Comparison of ENCODE assay signal across 25 cellular contexts in genomic region chrX:73400136-73400748, GRCh38. TPM values are rescaled to one million over a fixed set of nuclear protein-coding genes. Genes with fewer than 3 reads are reported as not detected.
DNase-seq lines count a peak whose midpoint lies in the region; ATAC-seq, FAIRE-seq and TF ChIP-seq lines count a peak whose summit lies in the region.
"Had no signal": no experiment of that assay in that cellular context is flagged by ENCODE, and none has a peak within 500 bp of the region (broad histone marks: within the 10 kb centered on the region; RNA-seq: fewer than 3 reads in every experiment).

No MANE protein-coding gene starts in this region.

- H4K8ac ChIP-seq in H1 (ENCODE audit: extremely low read depth, insufficient read depth, low read length): no peak overlapping the region
- H4K8ac ChIP-seq in mesendoderm (ENCODE audit: low read depth, low read length): no peak overlapping the region

- CTCF ChIA-PET in H1 (lab: Charles Lee; ENCODE audit: partially characterized antibody): interaction anchor here (0.5 to 1.1 kb wide), 2 partner anchors 14 to 645 kb away, joined by 3 read pairs; no protein-coding TSS in a partner anchor

- no peak overlapping the region for H2BK15ac ChIP-seq in H1 (ENCODE audit: low read length)
- H2BK15ac ChIP-seq in mesendoderm (replicated peaks; ENCODE audit: low read depth): no peak overlapping the region

- H2AK5ac ChIP-seq in H1 (ENCODE audit: low read depth, low read length): no peak overlapping the region
- H2AK5ac ChIP-seq in mesendoderm (ENCODE audit: low read length): no peak overlapping the region

- no peak overlapping the region for H3K4me2 ChIP-seq in H1 (ENCODE audit: insufficient read depth in 1 of 2, low read depth in 2 of 2, low read length in 2 of 2)
- no peak overlapping the region for H3K4me2 ChIP-seq in mesendoderm (ENCODE audit: low read length)

- H2BK20ac ChIP-seq in H1 (ENCODE audit: low read length): no peak overlapping the region

- 81% methylated on average over 3 of the region's 4 CpGs; no CpG with 5 or more reads in 1 of the 2 experiments for WGBS in H1 (ENCODE audit: extremely low coverage in 1 of 2, insufficient coverage in 1 of 2, insufficient read length in 1 of 2, insufficient replicate concordance in 2 of 2, low coverage in 1 of 2, low lambda C conversion rate in 2 of 2, missing lambda C conversion rate in 1 of 2), 2 experiments
- no CpG with 5 or more reads among the region's 4 CpGs for WGBS in mesendoderm (ENCODE audit: extremely low coverage, insufficient coverage, low lambda C conversion rate)

- H3K36me3 ChIP-seq in H1 (ENCODE audit: control insufficient read depth in 2 of 4, insufficient read depth in 4 of 4, low read length in 3 of 4) (no peaks in the 10 kb centered on the region), mesendoderm (ENCODE audit: control insufficient read depth, insufficient read depth, low read length) (no peaks in the 10 kb centered on the region)
- H3K36me3 ChIP-seq: BE2C had no signal

- H3K14ac ChIP-seq in H1 (ENCODE audit: insufficient read length): no peak overlapping the region

- H3K27me3 ChIP-seq in H1 (replicated peaks in 1 of 4; ENCODE audit: control insufficient read depth in 3 of 4, extremely low read depth in 1 of 4, insufficient read depth in 3 of 4, low read length in 3 of 4) (no peaks in the 10 kb centered on the region), mesendoderm (ENCODE audit: insufficient read depth, low read length, poor library complexity) (no peaks in the 10 kb centered on the region)
- H3K27me3 ChIP-seq: BE2C had no signal

- peak; percentile 2 for DNase-seq in DMS53 (lab: John Stamatoyannopoulos, UW)
- no peak for DNase-seq in DMS53 treated with DMSO at 0.1 percent for 48 hours (lab: John Stamatoyannopoulos, UW; ENCODE audit: unreplicated experiment)
- peak; percentile 38 for DNase-seq in HT-29 (ENCODE audit: low spot score)
- no peak for DNase-seq in H1 (ENCODE audit: low read depth in 1 of 2, low spot score in 2 of 2)
- peak; percentile 49 for DNase-seq in mesendoderm
- no peak for DNase-seq in medulla oblongata (ENCODE audit: extremely low spot score)
- DNase-seq in A172 (ENCODE audit: low spot score): no peak
- DNase-seq: 8988T; BE2C; Caco-2; CD4-positive, alpha-beta T cell; DMS79; NCI-H1417 treated with DMSO at 0.1 percent for 48 hours; NCI-H2029; NCI-H2171 treated with DMSO at 0.1 percent for 48 hours; NCI-H446; NCI-H526 treated with DMSO at 0.1 percent for 48 hours; NK-92 treated with Interleukin-12 subunit alpha and Interleukin-12 subunit beta, amount 100 ng/mL, for 24 hours; Right ventricle myocardium superior had no signal

- H3K79me1 ChIP-seq in H1 (ENCODE audit: low read depth, low read length): no peaks in the 10 kb centered on the region
- H3K79me1 ChIP-seq in mesendoderm (ENCODE audit: low read length): no peaks in the 10 kb centered on the region

- TF ChIP-seq POLR2A in H1 (IDR thresholded peaks at IDR 0.05; ENCODE audit: control extremely low read depth in 1 of 2, low read depth in 2 of 2, low read length in 2 of 2): no peak

- no peak overlapping the region for H2AFZ ChIP-seq in H1 (ENCODE audit: low read length)

- H4K91ac ChIP-seq in H1 (replicated peaks; ENCODE audit: insufficient read length, low read length): no peak overlapping the region

- peaks cover 0 to 10% (median 0%) of the 10 kb centered on the region in 4 experiments; a peak in 2 of 7 replicates for H3K4me1 ChIP-seq in H1 (replicated peaks in 1 of 4; ENCODE audit: control insufficient read depth in 3 of 4, insufficient read depth in 4 of 4, low read length in 3 of 4)
- H3K4me1 ChIP-seq in mesendoderm (ENCODE audit: control insufficient read depth, low read depth, low read length): no peaks in the 10 kb centered on the region
- H3K4me1 ChIP-seq: BE2C, Caco-2 had no signal

- H3K9ac ChIP-seq in H1 (replicated peaks in 1 of 4; ENCODE audit: extremely low read depth in 1 of 4, low read depth in 3 of 4, low read length in 3 of 4) (no peak overlapping the region), mesendoderm (ENCODE audit: low read length) (no peak overlapping the region)

- H3K27ac ChIP-seq in H1 (ENCODE audit: low read depth, low read length): no peak overlapping the region
- no peak overlapping the region for H3K27ac ChIP-seq in mesendoderm (ENCODE audit: low read depth, low read length)

- H3K23ac ChIP-seq in H1 (ENCODE audit: insufficient read length): no peak overlapping the region
- H3K23ac ChIP-seq in mesendoderm (ENCODE audit: low read length): no peak overlapping the region

- H3K4ac ChIP-seq in H1 (replicated peaks; ENCODE audit: insufficient read length, low read depth, low read length) (no peak overlapping the region), mesendoderm (ENCODE audit: low read depth, low read length) (no peak overlapping the region)

- H3K4me3 ChIP-seq in H1 (ENCODE audit: extremely low read depth in 1 of 4, insufficient read depth in 2 of 4, low read depth in 3 of 4, low read length in 4 of 4) (no peak overlapping the region), mesendoderm (ENCODE audit: low read length) (no peak overlapping the region)
- H3K4me3 ChIP-seq: K562 had no signal

- no peak overlapping the region for H3K18ac ChIP-seq in H1 (ENCODE audit: extremely low read depth, low read length)
- no peak overlapping the region for H3K18ac ChIP-seq in mesendoderm (ENCODE audit: low read length)

- H3K23me2 ChIP-seq in H1 (ENCODE audit: low read depth, low read length): no peaks in the 10 kb centered on the region

- no peak overlapping the region for H3K56ac ChIP-seq in H1 (replicated peaks; ENCODE audit: insufficient read length, low read depth, low read length)
- no peak overlapping the region for H3K56ac ChIP-seq in mesendoderm (ENCODE audit: low read length)

- TF ChIP-seq EP300 in H1 (IDR thresholded peaks at IDR 0.05; ENCODE audit: borderline replicate concordance in 1 of 2, low read depth in 2 of 2, low read length in 2 of 2): no peak

- no peaks in the 10 kb centered on the region for H4K20me1 ChIP-seq in H1 (replicated peaks in 1 of 2; ENCODE audit: control insufficient read depth in 1 of 2, insufficient read depth in 2 of 2, low read length in 2 of 2)

- H3K79me2 ChIP-seq in H1 (ENCODE audit: control insufficient read depth in 1 of 2, insufficient read depth in 2 of 2, low read length in 2 of 2) (no peaks in the 10 kb centered on the region), mesendoderm (ENCODE audit: control insufficient read depth, insufficient read depth, low read length) (no peaks in the 10 kb centered on the region)

- peak; percentile 39 to 46; a peak in 3 of 4 replicates for TF ChIP-seq RAD21 in H1 (IDR thresholded peaks at IDR 0.05 in 1 of 2, conservative IDR thresholded peaks at IDR 0.05 in 1 of 2; ENCODE audit: low read depth in 2 of 2, low read length in 2 of 2)

- no peak overlapping the region for H4K5ac ChIP-seq in H1 (ENCODE audit: insufficient read length, low read depth, low read length)
- no peak overlapping the region for H4K5ac ChIP-seq in mesendoderm (ENCODE audit: low read length)

- peak in 2 of 3 experiments; percentile 21 to 67; a peak in 3 of 4 replicates for TF ChIP-seq CTCF in H1 (IDR thresholded peaks at IDR 0.05; ENCODE audit: control extremely low read depth in 1 of 3, insufficient read depth in 1 of 3, low read depth in 1 of 3, low read length in 3 of 3)

- H3K9me3 ChIP-seq in H1 (ENCODE audit: insufficient read depth in 2 of 2, low read depth in 1 of 2, low read length in 1 of 2): no peaks in the 10 kb centered on the region
- H3K9me3 ChIP-seq: BE2C, Caco-2 had no signal

- POLR2A ChIA-PET in H1 (lab: Charles Lee; ENCODE audit: partially characterized antibody): no interaction called here

- H2BK120ac ChIP-seq in H1 (replicated peaks; ENCODE audit: low read depth, low read length): no peak overlapping the region
- no peak overlapping the region for H2BK120ac ChIP-seq in mesendoderm (ENCODE audit: low read depth, low read length)

- ATAC-seq in GM19463 (IDR thresholded peaks at IDR 0.05; ENCODE audit: unreplicated experiment): no peak
- ATAC-seq: HCT116, K562 had no signal

- H2BK5ac ChIP-seq in H1 (ENCODE audit: low read depth, low read length) (no peak overlapping the region), mesendoderm (ENCODE audit: low read length) (no peak overlapping the region)

- H2BK12ac ChIP-seq in H1 (ENCODE audit: low read depth, low read length): no peak overlapping the region

- FAIRE-seq in H1 (lab: Jason Lieb, UNC): no peak
- FAIRE-seq: K562, RCC 7860 had no signal

TF ChIP-seq in H1, 55 proteins besides CTCF, POLR2A, EP300 and RAD21 (continues in another document):
- no peak for TF ChIP-seq TAF1 (IDR thresholded peaks at IDR 0.05; ENCODE audit: low read depth, low read length)
- no peak for TF ChIP-seq ATF2 (IDR thresholded peaks at IDR 0.05; ENCODE audit: low read length)
- no peak for TF ChIP-seq MAFK (IDR thresholded peaks at IDR 0.05; ENCODE audit: low read depth, low read length)
- no peak for TF ChIP-seq TAF7 (optimal IDR thresholded peaks at IDR 0.05; ENCODE audit: borderline replicate concordance, low read depth, low read length)
- TF ChIP-seq SRF (IDR thresholded peaks at IDR 0.05; ENCODE audit: low read depth, low read length): no peak
- no peak for TF ChIP-seq KDM1A (IDR thresholded peaks at IDR 0.05; ENCODE audit: borderline replicate concordance, low read length)
- TF ChIP-seq SIRT6 (IDR thresholded peaks at IDR 0.05; ENCODE audit: low read length): no peak

RNA-seq across cellular contexts. Expression of gene CDX4, which starts 46.6 kb away (rescaled TPM):
- total RNA-seq in HT-29 (2014; rRNA removed; shearing (Covaris generic)): not detected in 2 replicates
- total RNA-seq in H1 (2021; fragmentation: NEBNext Ultra II Directional; extraction: Animal tissue kit (Norgen Biotek cat#: 25700)): 2.2 and 2.6 TPM in 2 replicates
- polyA plus RNA-seq in H1 (2011; rRNA removed): 1.8 and 2.3 TPM in 2 replicates
- 2.0 TPM for polyA plus RNA-seq in H1 (2011; cell fraction: cytosol; rRNA removed)
- 1.2 TPM for polyA plus RNA-seq in H1 (2011; cell fraction: nucleus; rRNA removed)
- 2.4 to 3.7 TPM (median 2.9 TPM) in 4 replicates for polyA plus RNA-seq in H1 (2012, experiment 1 of 2)
- 0.66 TPM for polyA plus RNA-seq in H1 (2012, experiment 2 of 2)
- polyA plus RNA-seq in H1 (2013, experiment 1 of 2): 0.99 TPM
- 0.68 TPM for polyA plus RNA-seq in H1 (2013, experiment 2 of 2)
- 0.54 and 0.68 TPM in 2 replicates for polyA minus RNA-seq in H1 (2011; rRNA and poly(A)+ RNA removed)
- not detected for polyA minus RNA-seq in H1 (2011; cell fraction: cytosol; rRNA and poly(A)+ RNA removed)
- 1.9 TPM for polyA minus RNA-seq in H1 (2011; cell fraction: nucleus; rRNA and poly(A)+ RNA removed)
- 1.7 TPM for polyA plus RNA-seq in mesendoderm (2013, experiment 1 of 2)
- polyA plus RNA-seq in mesendoderm (2013, experiment 2 of 2): 2.2 TPM
- not detected in 2 replicates for total RNA-seq in A172 (2014; rRNA removed; shearing (Covaris generic))
- total RNA-seq: Caco-2; CD4-positive, alpha-beta T cell; G401; K562; MCF 10A; Right ventricle myocardium superior had no signal
- polyA plus RNA-seq: K562 had no signal

Comparison
In these comparisons a context has a peak if more than half of its experiments do, and no peak if none do; other contexts are left out.
1. DNase-seq: peak in DMS53 (single experiment), HT-29 (single experiment) and mesendoderm (single experiment); none in DMS53 treated with DMSO at 0.1 percent for 48 hours (single experiment), H1 (0 of 2), medulla oblongata (single experiment) and A172 (single experiment).